In the genomic region with DNA sequence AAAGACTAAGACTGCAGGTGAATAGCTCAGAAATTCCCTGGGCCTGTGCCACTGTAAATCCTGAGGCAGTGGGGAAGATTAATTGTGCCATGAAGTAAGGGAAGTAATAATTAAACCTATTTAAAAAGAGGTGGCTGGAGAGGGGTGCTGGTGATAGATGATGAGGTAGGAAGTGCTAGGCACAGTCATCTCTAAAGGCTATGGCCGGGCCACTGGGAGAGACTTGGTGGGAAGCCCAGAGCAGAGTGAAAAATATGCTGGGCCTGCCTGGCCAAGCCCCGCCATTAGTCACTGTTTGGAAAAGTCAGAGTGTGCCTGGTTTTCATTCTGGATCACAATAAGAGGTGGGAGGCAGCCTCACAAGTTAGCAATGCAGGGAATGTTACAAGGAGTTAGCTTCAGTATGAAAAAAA, we compare ENCODE assay signal across 9 cellular contexts.
DNase-seq lines count a peak whose midpoint lies in the region; ATAC-seq, FAIRE-seq and TF ChIP-seq lines count a peak whose summit lies in the region.
"Had no signal": no experiment of that assay in that cellular context is flagged by ENCODE, and none has a peak within 500 bp of the region (broad histone marks: within the 10 kb centered on the region; RNA-seq: fewer than 3 reads in every experiment).

No MANE protein-coding gene starts in this region.

- H3K4me3 ChIP-seq in breast epithelium (no peak overlapping the region), keratinocyte (ENCODE audit: control insufficient read depth in 2 of 3, extremely low read depth in 1 of 3, insufficient read depth in 2 of 3, low read depth in 1 of 3, low read length in 3 of 3) (peak overlapping the region in 2 of 3 experiments; percentile 21 to 31), suprapubic skin (no peak overlapping the region)

- H3K9me3 ChIP-seq in breast epithelium (no peaks in the 10 kb centered on the region), keratinocyte (ENCODE audit: control insufficient read depth, low read depth, low read length) (no peaks in the 10 kb centered on the region), suprapubic skin (no peaks in the 10 kb centered on the region)

- no peaks in the 10 kb centered on the region for H3K27me3 Mint-ChIP-seq in activated T-cell treated with anti-CD3 and anti-CD28 coated beads, Interleukin-2, amount 50 U/mL, for 72 hours (ENCODE audit: low read depth)

- H3K4me1 ChIP-seq in breast epithelium, result no peaks in the 10 kb centered on the region
- H3K4me1 ChIP-seq in keratinocyte (ENCODE audit: control insufficient read depth, extremely low read depth, insufficient read depth, low read length), result peaks cover 37% of the 10 kb centered on the region
- H3K4me1 ChIP-seq in suprapubic skin, result peaks cover 10% of the 10 kb centered on the region

- dilution Hi-C loops in keratinocyte (cut with MboI; ENCODE audit: extremely low pct_ligation_motif_present, low sequenced_read_pairs), result no loop called here

- H3K27me3 ChIP-seq in breast epithelium (no peaks in the 10 kb centered on the region), keratinocyte (ENCODE audit: control insufficient read depth, extremely low read depth, insufficient read depth, low read length) (no peaks in the 10 kb centered on the region), suprapubic skin (no peaks in the 10 kb centered on the region)

- H3K4me3 Mint-ChIP-seq in activated T-cell treated with anti-CD3 and anti-CD28 coated beads, Interleukin-2, amount 50 U/mL, for 72 hours, result no peak overlapping the region

- H3K4me1 Mint-ChIP-seq in activated T-cell treated with anti-CD3 and anti-CD28 coated beads, Interleukin-2, amount 50 U/mL, for 72 hours (ENCODE audit: low read depth), result no peaks in the 10 kb centered on the region

- ATAC-seq in activated T-cell treated with anti-CD3 and anti-CD28 coated beads, Interleukin-2, amount 50 U/mL, for 72 hours (replicated peaks in 1 of 2), result no peak
- no peak for ATAC-seq in HG03095 (IDR thresholded peaks at IDR 0.05; ENCODE audit: unreplicated experiment)

- H3K9me1 ChIP-seq in keratinocyte (ENCODE audit: control insufficient read depth, extremely low read depth, insufficient read depth, low read length), result no peaks in the 10 kb centered on the region

- no peak for TF ChIP-seq EP300 in suprapubic skin (IDR thresholded peaks at IDR 0.05)

- H3K36me3 ChIP-seq in breast epithelium, result no peaks in the 10 kb centered on the region
- no peaks in the 10 kb centered on the region for H3K36me3 ChIP-seq in keratinocyte (ENCODE audit: control insufficient read depth in 2 of 2, extremely low read depth in 1 of 2, insufficient read depth in 2 of 2, low read length in 2 of 2)
- no peaks in the 10 kb centered on the region for H3K36me3 ChIP-seq in suprapubic skin

- H3K9ac ChIP-seq in keratinocyte (ENCODE audit: control insufficient read depth, extremely low read depth, insufficient read depth, low read length), result peak overlapping the region; percentile 59

- DNase-seq in HPDE6-E6E7 (ENCODE audit: extremely low spot score), result peak; percentile 69
- peak in 1 of 2 donors; percentile 66 for DNase-seq in breast epithelium (ENCODE audit: low spot score in 2 of 2)
- DNase-seq in keratinocyte (ENCODE audit: low read depth, low spot score), result peak; percentile 57
- DNase-seq in suprapubic skin (ENCODE audit: low spot score in 2 of 2), result no peak
- DNase-seq in NCI-H748 treated with DMSO at 0.1 percent for 48 hours (lab: John Stamatoyannopoulos, UW), result no peak
- no peak for DNase-seq in activated T-cell treated with anti-CD3 and anti-CD28 coated beads, Interleukin-2, amount 50 U/mL, for 72 hours
- DNase-seq in pons (ENCODE audit: low spot score), result no peak
- DNase-seq: activated effector memory CD4-positive, alpha-beta T cell treated with Interleukin-2 at 50 U/mL for 16 hours had no signal

- TF ChIP-seq CTCF in breast epithelium (IDR thresholded peaks at IDR 0.05), result no peak
- TF ChIP-seq CTCF in keratinocyte (optimal IDR thresholded peaks at IDR 0.05 in 1 of 3, IDR thresholded peaks at IDR 0.05 in 1 of 3, conservative IDR thresholded peaks at IDR 0.05 in 1 of 3; ENCODE audit: extremely low read depth in 1 of 3, insufficient read depth in 2 of 3, low read length in 3 of 3), result no peak
- TF ChIP-seq CTCF in suprapubic skin (IDR thresholded peaks at IDR 0.05), result no peak

- peak overlapping the region; percentile 12 for H2AFZ ChIP-seq in keratinocyte (ENCODE audit: control insufficient read depth, low read length)

- WGBS in suprapubic skin, result 30% methylated on average over 2 of the region's 2 CpGs

- no peaks in the 10 kb centered on the region for H3K9me3 Mint-ChIP-seq in activated T-cell treated with anti-CD3 and anti-CD28 coated beads, Interleukin-2, amount 50 U/mL, for 72 hours

- no peaks in the 10 kb centered on the region for H4K20me1 ChIP-seq in keratinocyte (ENCODE audit: control insufficient read depth, extremely low read depth, insufficient read depth, low read length)

- H3K27ac Mint-ChIP-seq in activated T-cell treated with anti-CD3 and anti-CD28 coated beads, Interleukin-2, amount 50 U/mL, for 72 hours, result no peak overlapping the region

- H3K27ac ChIP-seq in breast epithelium, result peak overlapping the region; percentile 60 to 83
- H3K27ac ChIP-seq in keratinocyte (ENCODE audit: control insufficient read depth, insufficient read depth, low read length), result peak overlapping the region; percentile 88
- peak overlapping the region; percentile 47 for H3K27ac ChIP-seq in suprapubic skin

- H3K4me2 ChIP-seq in keratinocyte (ENCODE audit: control insufficient read depth, extremely low read depth, insufficient read depth, low read depth, low read length), result peak overlapping the region; percentile 78

- TF ChIP-seq POLR2A in breast epithelium (IDR thresholded peaks at IDR 0.05) (no peak), suprapubic skin (IDR thresholded peaks at IDR 0.05) (no peak)

- intact Hi-C loops in breast epithelium (cut with DNase I; ENCODE audit: low total_unique reads), result no loop called here

- no peaks in the 10 kb centered on the region for H3K36me3 Mint-ChIP-seq in activated T-cell treated with anti-CD3 and anti-CD28 coated beads, Interleukin-2, amount 50 U/mL, for 72 hours (ENCODE audit: insufficient read depth in 2 of 2)

- no peaks in the 10 kb centered on the region for H3K79me2 ChIP-seq in keratinocyte (ENCODE audit: control insufficient read depth, insufficient read depth, low read length)

- FAIRE-seq in keratinocyte (lab: Jason Lieb, UNC), result peak; percentile 90

Comparison
In these comparisons a context has a peak if more than half of its experiments do, and no peak if none do; other contexts are left out.
1. DNase-seq: peak in HPDE6-E6E7 (single experiment) and keratinocyte (single experiment); none in suprapubic skin (0 of 2), NCI-H748 treated with DMSO at 0.1 percent for 48 hours (single experiment), activated T-cell treated with anti-CD3 and anti-CD28 coated beads, Interleukin-2, amount 50 U/mL, for 72 hours (0 of 2) and pons (single experiment).
2. H3K4me3 ChIP-seq: peak in keratinocyte (2 of 3); none in breast epithelium (0 of 3) and suprapubic skin (single experiment).
3. Peak in every context shown above with its lines, with median percentiles within 50 percentile points of each other: H3K27ac ChIP-seq.